ENCODE assay signal across 20 cellular contexts in genomic region chr4:14301993-14302392, GRCh38.
DNase-seq lines count a peak whose midpoint lies in the region; ATAC-seq, FAIRE-seq and TF ChIP-seq lines count a peak whose summit lies in the region.
"Had no signal": no experiment of that assay in that cellular context is flagged by ENCODE, and none has a peak within 500 bp of the region (broad histone marks: within the 10 kb centered on the region; RNA-seq: fewer than 3 reads in every experiment).

No MANE protein-coding gene starts in this region.

- no peak overlapping the region for H3K9ac ChIP-seq in astrocyte (ENCODE audit: low read length)

- no peak overlapping the region for H3K4me3 Mint-ChIP-seq in astrocyte (ENCODE audit: unreplicated experiment)
- H3K4me3 Mint-ChIP-seq in activated CD4-positive, alpha-beta memory T cell treated with anti-CD3 and anti-CD28 coated beads, Interleukin-2, amount 10 ng/mL, durations not matched to agents 7 days and 5 days: no peak overlapping the region
- no peak overlapping the region for H3K4me3 Mint-ChIP-seq in HFFc6
- H3K4me3 Mint-ChIP-seq: CD8-positive, alpha-beta T cell had no signal

- no TSS peak for BruUV-seq in A673 (replicated peaks; lab: Mats Ljungman, UMichigan)

- no peaks in the 10 kb centered on the region for H3K9me3 ChIP-seq in A673 (ENCODE audit: low read depth, low read length, poor library complexity, severe bottlenecking)
- H3K9me3 ChIP-seq in astrocyte (ENCODE audit: insufficient read depth, low read depth, low read length): no peaks in the 10 kb centered on the region
- H3K9me3 ChIP-seq: A549, Caco-2, HAP-1 had no signal

- H3K27ac ChIP-seq in A673 (ENCODE audit: low read depth, low read length, poor library complexity, severe bottlenecking): no peak overlapping the region
- H3K27ac ChIP-seq in astrocyte (ENCODE audit: low read depth, low read length): no peak overlapping the region
- H3K27ac ChIP-seq: A549 had no signal

- no peak for ATAC-seq in omental fat pad (ENCODE audit: low FRiP score)
- ATAC-seq: A549; CD8-positive, alpha-beta T cell had no signal

- CTCF ChIA-PET in A673 (lab: Charles Lee): no interaction called here
- CTCF ChIA-PET in activated CD4-positive, alpha-beta memory T cell treated with anti-CD3 and anti-CD28 coated beads, Interleukin-2, amount 10 ng/mL, durations not matched to agents 7 days and 5 days (lab: Charles Lee): no interaction called here

- H3K36me3 ChIP-seq in A673 (ENCODE audit: insufficient read depth, low read length, poor library complexity, severe bottlenecking): no peaks in the 10 kb centered on the region
- no peaks in the 10 kb centered on the region for H3K36me3 ChIP-seq in astrocyte (ENCODE audit: insufficient read depth, low read length)
- H3K36me3 ChIP-seq: HAP-1 had no signal

- H3K4me1 Mint-ChIP-seq in astrocyte (ENCODE audit: low read depth, unreplicated experiment) (peaks cover 27% of the 10 kb centered on the region), HFFc6 (ENCODE audit: low read depth) (no peaks in the 10 kb centered on the region)
- H3K4me1 Mint-ChIP-seq in activated CD4-positive, alpha-beta memory T cell treated with anti-CD3 and anti-CD28 coated beads, Interleukin-2, amount 10 ng/mL, durations not matched to agents 7 days and 5 days: no peaks in the 10 kb centered on the region

- POLR2A ChIA-PET in A673 (lab: Charles Lee; ENCODE audit: low non-redundant PET): no interaction called here
- POLR2A ChIA-PET in activated CD4-positive, alpha-beta memory T cell treated with anti-CD3 and anti-CD28 coated beads, Interleukin-2, amount 10 ng/mL, durations not matched to agents 7 days and 5 days (lab: Charles Lee): no interaction called here

- intact Hi-C loops in A673 (cut with micrococcal nuclease; ENCODE audit: unreplicated experiment): no loop called here

- H3K4me3 ChIP-seq in A673 (ENCODE audit: low read depth, low read length, poor library complexity, severe bottlenecking) (no peak overlapping the region), astrocyte (ENCODE audit: insufficient read depth, low read depth, low read length) (no peak overlapping the region)
- H3K4me3 ChIP-seq: A549, HAP-1 had no signal

- FAIRE-seq in astrocyte (lab: Jason Lieb, UNC) (no peak), frontal cortex (lab: Jason Lieb, UNC) (no peak)
- FAIRE-seq: A549, G401.6, GM12892, H54 had no signal

- H3K9me3 Mint-ChIP-seq in astrocyte (ENCODE audit: unreplicated experiment) (peaks cover 8% of the 10 kb centered on the region), HFFc6 (no peaks in the 10 kb centered on the region)
- H3K9me3 Mint-ChIP-seq in activated CD4-positive, alpha-beta memory T cell treated with anti-CD3 and anti-CD28 coated beads, Interleukin-2, amount 10 ng/mL, durations not matched to agents 7 days and 5 days: no peaks in the 10 kb centered on the region
- H3K9me3 Mint-ChIP-seq: CD8-positive, alpha-beta T cell had no signal

- H3K27ac Mint-ChIP-seq in astrocyte (ENCODE audit: unreplicated experiment) (peak overlapping the region; percentile 72), HFFc6 (no peak overlapping the region)
- no peak overlapping the region for H3K27ac Mint-ChIP-seq in activated CD4-positive, alpha-beta memory T cell treated with anti-CD3 and anti-CD28 coated beads, Interleukin-2, amount 10 ng/mL, durations not matched to agents 7 days and 5 days
- H3K27ac Mint-ChIP-seq: CD8-positive, alpha-beta T cell had no signal

- H3K27me3 ChIP-seq in A673 (replicated peaks; ENCODE audit: insufficient read depth, low read depth, low read length, poor library complexity): no peaks in the 10 kb centered on the region
- H3K27me3 ChIP-seq in astrocyte (ENCODE audit: insufficient read depth, low read length): no peaks in the 10 kb centered on the region

- H3K36me3 Mint-ChIP-seq in astrocyte (ENCODE audit: low read depth, unreplicated experiment) (no peaks in the 10 kb centered on the region), HFFc6 (ENCODE audit: low read depth) (no peaks in the 10 kb centered on the region)
- H3K36me3 Mint-ChIP-seq in activated CD4-positive, alpha-beta memory T cell treated with anti-CD3 and anti-CD28 coated beads, Interleukin-2, amount 10 ng/mL, durations not matched to agents 7 days and 5 days (ENCODE audit: low read depth): no peaks in the 10 kb centered on the region
- H3K36me3 Mint-ChIP-seq: CD8-positive, alpha-beta T cell had no signal

- H3K4me1 ChIP-seq in A673 (ENCODE audit: insufficient read depth, low read length, poor library complexity, severe bottlenecking): no peaks in the 10 kb centered on the region
- no peaks in the 10 kb centered on the region for H3K4me1 ChIP-seq in astrocyte (ENCODE audit: insufficient read depth, low read length)
- H3K4me1 ChIP-seq: A549, Caco-2, HAP-1 had no signal

- no peaks in the 10 kb centered on the region for H3K79me2 ChIP-seq in astrocyte (ENCODE audit: insufficient read depth, low read length)

- H3K4me2 ChIP-seq in astrocyte (ENCODE audit: low read length): no peak overlapping the region
- H3K4me2 ChIP-seq: A549 had no signal

- DNase-seq in A673 (ENCODE audit: low spot score) (peak; percentile 18), NCI-H82 (lab: John Stamatoyannopoulos, UW) (peak; percentile 88), astrocyte (ENCODE audit: low read depth) (no peak), myocyte (ENCODE audit: low read depth) (peak; percentile 18), omental fat pad (ENCODE audit: low spot score) (no peak), frontal cortex (ENCODE audit: low spot score in 2 of 2) (no peak), HFFc6 (no peak)
- DNase-seq in activated CD4-positive, alpha-beta memory T cell treated with anti-CD3 and anti-CD28 coated beads, Interleukin-2, amount 10 ng/mL, durations not matched to agents 7 days and 5 days: no peak
- DNase-seq: 8988T; C1 segment of cervical spinal cord; Caco-2; CD8-positive, alpha-beta T cell; DMS153; DND-41; GOT3 had no signal

- TF ChIP-seq CTCF in A673 (conservative IDR thresholded peaks at IDR 0.05; ENCODE audit: low read depth, low read length) (no peak), astrocyte (IDR thresholded peaks at IDR 0.05; ENCODE audit: insufficient read depth, low read depth, low read length) (no peak), omental fat pad (IDR thresholded peaks at IDR 0.05) (no peak), HFFc6 (IDR thresholded peaks at IDR 0.05) (no peak)

- no peaks in the 10 kb centered on the region for H4K20me1 ChIP-seq in astrocyte (ENCODE audit: insufficient read depth, low read length)

- H3K27me3 Mint-ChIP-seq in astrocyte (ENCODE audit: low read depth, unreplicated experiment) (no peaks in the 10 kb centered on the region), HFFc6 (ENCODE audit: insufficient read depth) (peaks cover 2% of the 10 kb centered on the region)
- no peaks in the 10 kb centered on the region for H3K27me3 Mint-ChIP-seq in activated CD4-positive, alpha-beta memory T cell treated with anti-CD3 and anti-CD28 coated beads, Interleukin-2, amount 10 ng/mL, durations not matched to agents 7 days and 5 days

- no peak overlapping the region for H2AFZ ChIP-seq in astrocyte (ENCODE audit: low read depth, low read length)

Comparison
In these comparisons a context has a peak if more than half of its experiments do, and no peak if none do; other contexts are left out.
1. DNase-seq: peak in A673 (single experiment), NCI-H82 (single experiment) and myocyte (single experiment); none in astrocyte (single experiment), activated CD4-positive, alpha-beta memory T cell treated with anti-CD3 and anti-CD28 coated beads, Interleukin-2, amount 10 ng/mL, durations not matched to agents 7 days and 5 days (single experiment), omental fat pad (single experiment), frontal cortex (0 of 2) and HFFc6 (single experiment).